ENCODE assay signal across 8 cellular contexts in the genomic region with DNA sequence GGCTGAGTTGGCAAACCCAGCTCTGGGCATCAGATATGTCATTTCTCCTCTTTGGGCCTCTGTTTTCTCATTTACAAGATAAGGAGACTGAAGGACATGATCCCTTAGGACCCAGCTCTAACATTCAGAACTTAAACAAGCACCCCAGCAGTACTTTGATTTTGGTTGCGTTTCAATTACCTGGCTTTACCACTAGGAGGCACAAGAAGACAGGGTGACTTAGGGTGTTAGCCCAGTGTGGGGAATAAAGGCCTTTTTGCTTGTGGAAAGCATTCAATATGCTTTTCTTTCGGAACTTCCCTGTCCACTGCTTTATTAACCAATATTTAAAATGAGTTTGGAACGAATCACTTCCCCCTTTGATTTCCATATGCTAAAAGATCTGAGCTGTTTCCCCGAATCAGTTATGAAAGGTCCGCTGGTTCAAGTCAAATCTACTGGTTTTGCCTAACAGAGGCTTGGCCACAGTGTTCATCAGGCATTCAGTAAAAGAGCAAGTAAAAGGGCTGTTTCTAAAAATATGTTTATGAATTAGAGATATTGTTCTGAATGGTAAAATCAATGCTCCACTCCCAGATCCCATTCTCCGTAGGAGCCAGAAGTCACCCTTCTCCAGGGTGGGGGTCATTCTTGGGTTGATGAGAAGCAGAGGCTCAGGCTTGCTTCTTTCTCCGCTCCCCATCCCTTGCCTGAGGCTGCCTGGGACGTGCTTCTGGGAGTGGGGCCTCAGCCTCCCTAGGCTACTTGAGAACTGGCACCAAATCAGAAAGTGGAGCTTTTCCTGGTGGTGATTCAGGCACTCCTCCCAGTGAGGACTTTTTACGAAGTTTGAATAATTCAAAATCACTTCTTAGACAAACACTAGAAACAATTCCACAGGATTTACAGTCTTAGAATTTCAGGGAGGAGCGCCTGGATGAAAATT.
DNase-seq lines count a peak whose midpoint lies in the region; ATAC-seq and TF ChIP-seq lines count a peak whose summit lies in the region.

No MANE protein-coding gene starts in this region.

- DNase-seq in GF-D8 (lab: John Stamatoyannopoulos, UW) (peak; percentile 25), HS-5 (ENCODE audit: low read depth) (peak; percentile 63), glutamatergic neuron (no peak), osteoblast (ENCODE audit: insufficient read length, low spot score, missing footprints) (peak; percentile 76)
- DNase-seq in activated naive CD8-positive, alpha-beta T cell treated with anti-CD3 and anti-CD28 coated beads, Interleukin-2, amount 50 U/mL, for 16 hours (ENCODE audit: low read depth, low spot score), result peak; percentile 25

- H3K27ac ChIP-seq in 22Rv1, result peak overlapping the region; percentile 12; the same call in 1 of the 2 replicates
- H3K27ac ChIP-seq in OCI-LY3 (ENCODE audit: low read length), result no peak overlapping the region
- peak overlapping the region; percentile 93 for H3K27ac ChIP-seq in osteoblast (ENCODE audit: low read depth, low read length)

- H3K4me3 ChIP-seq in OCI-LY3 (ENCODE audit: low read length) (peak overlapping the region; percentile 37; the same call in 1 of the 2 replicates), osteoblast (ENCODE audit: insufficient read depth, low read length) (peak overlapping the region; percentile 18)

- H3K4me3 Mint-ChIP-seq in glutamatergic neuron (ENCODE audit: unreplicated experiment), result no peak overlapping the region

- H3K9me3 ChIP-seq in OCI-LY3 (ENCODE audit: insufficient read depth, low read length) (no peaks in the 10 kb centered on the region), osteoblast (ENCODE audit: low read depth, low read length) (no peaks in the 10 kb centered on the region)

- no peaks in the 10 kb centered on the region for H3K79me2 ChIP-seq in OCI-LY3 (ENCODE audit: low read length)
- peaks cover 24% of the 10 kb centered on the region for H3K79me2 ChIP-seq in osteoblast (ENCODE audit: insufficient read depth, low read length)

- H3K36me3 ChIP-seq in OCI-LY3 (replicated peaks; ENCODE audit: low read depth, low read length) (no peaks in the 10 kb centered on the region), osteoblast (ENCODE audit: insufficient read depth, low read length) (peaks cover 78% of the 10 kb centered on the region)

- no peak overlapping the region for H3K27ac Mint-ChIP-seq in glutamatergic neuron (ENCODE audit: unreplicated experiment)

- H3K9ac ChIP-seq in OCI-LY3 (ENCODE audit: low read length), result no peak overlapping the region

- no peaks in the 10 kb centered on the region for H3K36me3 Mint-ChIP-seq in glutamatergic neuron (ENCODE audit: unreplicated experiment)

- TF ChIP-seq CTCF in 22Rv1 (IDR thresholded peaks at IDR 0.05), result peak; percentile 87
- peak; percentile 84 for TF ChIP-seq CTCF in OCI-LY3 (IDR thresholded peaks at IDR 0.05; ENCODE audit: low read depth, low read length)
- TF ChIP-seq CTCF in glutamatergic neuron (IDR thresholded peaks at IDR 0.05; ENCODE audit: partially characterized antibody, unreplicated experiment), result peak; percentile 97
- TF ChIP-seq CTCF in osteoblast (IDR thresholded peaks at IDR 0.05; ENCODE audit: extremely low read depth, low read depth, low read length), result peak; percentile 97

- H2AFZ ChIP-seq in OCI-LY3 (ENCODE audit: low read depth, low read length) (peak overlapping the region; percentile 39; the same call in 1 of the 2 replicates), osteoblast (ENCODE audit: low read length) (no peak overlapping the region)

- H3K4me1 Mint-ChIP-seq in glutamatergic neuron (ENCODE audit: low read depth, unreplicated experiment), result peaks cover 4% of the 10 kb centered on the region

- H3K27me3 Mint-ChIP-seq in glutamatergic neuron (ENCODE audit: unreplicated experiment), result no peaks in the 10 kb centered on the region

- no peak for ATAC-seq in HG02840 (IDR thresholded peaks at IDR 0.05; ENCODE audit: low FRiP score, unreplicated experiment)

- H3K9me3 Mint-ChIP-seq in glutamatergic neuron (ENCODE audit: unreplicated experiment), result no peaks in the 10 kb centered on the region

- no peaks in the 10 kb centered on the region for H3K27me3 ChIP-seq in OCI-LY3 (ENCODE audit: low read depth, low read length)
- no peaks in the 10 kb centered on the region for H3K27me3 ChIP-seq in osteoblast (ENCODE audit: insufficient read depth, low read length)

- H3K4me2 ChIP-seq in OCI-LY3 (ENCODE audit: low read length) (peak overlapping the region; percentile 51), osteoblast (ENCODE audit: insufficient read depth, low read length) (peak overlapping the region; percentile 41)

- no peaks in the 10 kb centered on the region for H4K20me1 ChIP-seq in OCI-LY3 (ENCODE audit: insufficient read depth, low read length)
- no peaks in the 10 kb centered on the region for H4K20me1 ChIP-seq in osteoblast (ENCODE audit: insufficient read depth, low read length)

- peaks cover 4% of the 10 kb centered on the region; the same call in 1 of the 2 replicates for H3K4me1 ChIP-seq in OCI-LY3 (ENCODE audit: low read length)
- peaks cover 50% of the 10 kb centered on the region for H3K4me1 ChIP-seq in osteoblast (ENCODE audit: insufficient read depth, low read length)
